31 cellular contexts compared by ENCODE assay signal in genomic region chr5:89229331-89230070, GRCh38.
"Had no signal": no experiment of that assay in that cellular context is flagged by ENCODE, and none has a peak within 500 bp of the region (broad histone marks: within the 10 kb centered on the region; RNA-seq: fewer than 3 reads in every experiment).

No MANE protein-coding gene starts in this region.

- H3K9me3 ChIP-seq: MG63, Peyer's patch had no signal

- DNase-seq: activated B cell treated with CpG ODN at 0.5 μM for 24 hours; activated CD4-positive, alpha-beta T cell treated with anti-CD3 and anti-CD28 coated beads for 1 hour; activated CD4-positive, alpha-beta T cell treated with anti-CD3 and anti-CD28 coated beads, Interleukin-2, amount 10 ng/mL, durations not matched to agents 24 days and 14 days; activated CD4-positive, alpha-beta T cell treated with anti-CD3 and anti-CD28 coated beads, Interleukin-2, amount 50 U/mL, for 48 hours; activated CD8-positive, alpha-beta memory T cell treated with anti-CD3 and anti-CD28 coated beads, Interleukin-2, amount 10 ng/mL, durations not matched to agents 7 days and 5 days; activated effector memory CD4-positive, alpha-beta T cell treated with Interleukin-2 at 50 U/mL for 16 hours; activated naive CD4-positive, alpha-beta T cell treated with Interleukin-2 at 50 U/mL for 16 hours; activated naive CD8-positive, alpha-beta T cell treated with anti-CD3 and anti-CD28 coated beads, Interleukin-2, amount 50 U/mL, for 24 hours; activated T-cell treated with anti-CD3 and anti-CD28 coated beads, Interleukin-2, amount 50 U/mL, for 24 hours; amniotic stem cell; MG63; MV-4-11; NCI-H1092 treated with DMSO at 0.1 percent for 48 hours; NCI-H1417 treated with DMSO at 0.1 percent for 48 hours; NCI-H1694; NCI-H2029; NCI-H2107; NCI-H2171 treated with DMSO at 0.1 percent for 48 hours; NCI-H345; NCI-H510A treated with DMSO at 0.1 percent for 48 hours; NCI-H69; NK-92 treated with Interleukin-12 subunit alpha and Interleukin-12 subunit beta, amount 100 ng/mL, for 24 hours; OCI-M1; Peyer's patch; SHP77 treated with DMSO at 0.1 percent for 48 hours had no signal

- H3K36me3 ChIP-seq: cardiac muscle cell, MG63, Peyer's patch had no signal

- H3K27ac ChIP-seq: cardiac muscle cell, Peyer's patch, RWPE1 had no signal

- H3K4me3 ChIP-seq: cardiac muscle cell, MG63, Peyer's patch had no signal

- ATAC-seq: activated CD8-positive, alpha-beta memory T cell treated with anti-CD3 and anti-CD28 coated beads, Interleukin-2, amount 10 ng/mL, durations not matched to agents 7 days and 5 days; activated naive CD4-positive, alpha-beta T cell treated with anti-CD3 and anti-CD28 coated beads, Interleukin-2, amount 50 U/mL, for 72 hours; activated naive CD8-positive, alpha-beta T cell treated with anti-CD3 and anti-CD28 coated beads, Interleukin-2, amount 50 U/mL, for 24 hours had no signal

- H3K36me3 Mint-ChIP-seq: activated CD8-positive, alpha-beta memory T cell treated with anti-CD3 and anti-CD28 coated beads, Interleukin-2, amount 10 ng/mL, durations not matched to agents 7 days and 5 days; activated naive CD4-positive, alpha-beta T cell treated with anti-CD3 and anti-CD28 coated beads, Interleukin-2, amount 50 U/mL, for 72 hours; brain had no signal

- H3K9me3 Mint-ChIP-seq: activated CD4-positive, alpha-beta T cell treated with anti-CD3 and anti-CD28 coated beads, Interleukin-2, amount 10 ng/mL, durations not matched to agents 24 days and 14 days; activated T-cell treated with anti-CD3 and anti-CD28 coated beads, Interleukin-2, amount 50 U/mL, for 24 hours; activated T-helper 1 cell treated with anti-CD3 and anti-CD28 coated beads, Interleukin-12 subunit alpha, Interleukin-12 subunit beta, Interleukin-2, Interleukin-4 antibody, amounts not matched to agents 30 ng/mL and 10 ng/mL and 1 ng/mL, durations not matched to agents 14 hours and 24 hours and 36 hours had no signal

- H3K27me3 ChIP-seq: cardiac muscle cell, MG63, Peyer's patch had no signal

- H3K4me3 Mint-ChIP-seq: activated B cell treated with CpG ODN at 0.5 μM for 24 hours; activated CD4-positive, alpha-beta T cell treated with anti-CD3 and anti-CD28 coated beads, Interleukin-2, amount 10 ng/mL, durations not matched to agents 24 days and 14 days; activated CD8-positive, alpha-beta memory T cell treated with anti-CD3 and anti-CD28 coated beads, Interleukin-2, amount 10 ng/mL, durations not matched to agents 7 days and 5 days; activated naive CD8-positive, alpha-beta T cell treated with anti-CD3 and anti-CD28 coated beads, Interleukin-2, amount 50 U/mL, for 24 hours; activated T-cell treated with anti-CD3 and anti-CD28 coated beads, Interleukin-2, amount 50 U/mL, for 24 hours; activated T-helper 1 cell treated with anti-CD3 and anti-CD28 coated beads, Interleukin-12 subunit alpha, Interleukin-12 subunit beta, Interleukin-2, Interleukin-4 antibody, amounts not matched to agents 30 ng/mL and 10 ng/mL and 1 ng/mL, durations not matched to agents 14 hours and 24 hours and 36 hours; brain; T-helper 1 cell treated with Interleukin-12 subunit alpha and Interleukin-12 subunit beta and Interleukin-4 antibody, amounts not matched to agents 30 μg/mL and 1 μg/mL, for 36 hours had no signal

- H3K27me3 Mint-ChIP-seq: activated B cell treated with CpG ODN at 0.5 μM for 24 hours; activated CD4-positive, alpha-beta T cell treated with anti-CD3 and anti-CD28 coated beads, Interleukin-2, amount 10 ng/mL, durations not matched to agents 24 days and 14 days; activated CD8-positive, alpha-beta memory T cell treated with anti-CD3 and anti-CD28 coated beads, Interleukin-2, amount 10 ng/mL, durations not matched to agents 7 days and 5 days; activated naive CD8-positive, alpha-beta T cell treated with anti-CD3 and anti-CD28 coated beads, Interleukin-2, amount 50 U/mL, for 24 hours; activated T-cell treated with anti-CD3 and anti-CD28 coated beads, Interleukin-2, amount 50 U/mL, for 24 hours; brain had no signal

- H3K27ac Mint-ChIP-seq: activated B cell treated with CpG ODN at 0.5 μM for 24 hours; activated CD4-positive, alpha-beta T cell treated with anti-CD3 and anti-CD28 coated beads, Interleukin-2, amount 10 ng/mL, durations not matched to agents 24 days and 14 days; activated CD8-positive, alpha-beta memory T cell treated with anti-CD3 and anti-CD28 coated beads, Interleukin-2, amount 10 ng/mL, durations not matched to agents 7 days and 5 days; activated naive CD4-positive, alpha-beta T cell treated with anti-CD3 and anti-CD28 coated beads, Interleukin-2, amount 50 U/mL, for 72 hours; activated naive CD8-positive, alpha-beta T cell treated with anti-CD3 and anti-CD28 coated beads, Interleukin-2, amount 50 U/mL, for 24 hours; activated T-cell treated with anti-CD3 and anti-CD28 coated beads, Interleukin-2, amount 50 U/mL, for 24 hours; activated T-helper 1 cell treated with anti-CD3 and anti-CD28 coated beads, Interleukin-12 subunit alpha, Interleukin-12 subunit beta, Interleukin-2, Interleukin-4 antibody, amounts not matched to agents 30 ng/mL and 10 ng/mL and 1 ng/mL, durations not matched to agents 14 hours and 24 hours and 36 hours; brain; T-helper 1 cell treated with Interleukin-12 subunit alpha and Interleukin-12 subunit beta and Interleukin-4 antibody, amounts not matched to agents 30 μg/mL and 1 μg/mL, for 36 hours had no signal

- H3K4me1 ChIP-seq: Peyer's patch had no signal

- H3K4me1 Mint-ChIP-seq: activated CD4-positive, alpha-beta T cell treated with anti-CD3 and anti-CD28 coated beads, Interleukin-2, amount 10 ng/mL, durations not matched to agents 24 days and 14 days; activated CD8-positive, alpha-beta memory T cell treated with anti-CD3 and anti-CD28 coated beads, Interleukin-2, amount 10 ng/mL, durations not matched to agents 7 days and 5 days had no signal
